ENCODE assay signal across 8 cellular contexts in genomic region chr16:3152022-3152272, GRCh38.
DNase-seq lines count a peak whose midpoint lies in the region; ATAC-seq and TF ChIP-seq lines count a peak whose summit lies in the region.

No MANE protein-coding gene starts in this region.

- TF ChIP-seq POLR2A in erythroblast (IDR thresholded peaks at IDR 0.05; ENCODE audit: low read length) = no peak

- no peak overlapping the region for H3K27ac ChIP-seq in brain microvascular endothelial cell

- ATAC-seq in HG02981 (IDR thresholded peaks at IDR 0.05; ENCODE audit: unreplicated experiment) = no peak

- no peaks in the 10 kb centered on the region for H3K9me3 ChIP-seq in mucosa of stomach (ENCODE audit: control insufficient read depth, low read length)

- peak overlapping the region; percentile 66 for H3K4me3 ChIP-seq in AG10803 (ENCODE audit: low read length)
- H3K4me3 ChIP-seq in LNCaP clone FGC (ENCODE audit: low read depth, low read length) = peak overlapping the region; percentile 76
- peak overlapping the region; percentile 59 for H3K4me3 ChIP-seq in brain microvascular endothelial cell (ENCODE audit: low read depth, low read length)
- no peak overlapping the region for H3K4me3 ChIP-seq in mucosa of stomach (ENCODE audit: low read length)

- peak overlapping the region; percentile 11 for H3K9ac ChIP-seq in mucosa of stomach (ENCODE audit: low read length)

- DNase-seq in AG10803 (ENCODE audit: low read depth) = no peak
- DNase-seq in LNCaP clone FGC (ENCODE audit: low read depth) = no peak
- DNase-seq in brain microvascular endothelial cell = no peak
- no peak for DNase-seq in NCI-H1417 (lab: John Stamatoyannopoulos, UW)
- no peak for DNase-seq in erythroblast (lab: John Stamatoyannopoulos, UW)
- no peak for DNase-seq in midbrain (lab: John Stamatoyannopoulos, UW)

- TF ChIP-seq CTCF in AG10803 (conservative IDR thresholded peaks at IDR 0.05; ENCODE audit: low read length) = no peak
- TF ChIP-seq CTCF in LNCaP clone FGC (IDR thresholded peaks at IDR 0.05; ENCODE audit: control insufficient read depth, extremely low read depth, insufficient read depth) = no peak
- no peak for TF ChIP-seq CTCF in brain microvascular endothelial cell (IDR thresholded peaks at IDR 0.05; ENCODE audit: low read depth, low read length, missing control alignments)

- H3K36me3 ChIP-seq in brain microvascular endothelial cell (replicated peaks) (no peaks in the 10 kb centered on the region), mucosa of stomach (ENCODE audit: control insufficient read depth, insufficient read depth, low read length) (no peaks in the 10 kb centered on the region)

- peaks cover 9% of the 10 kb centered on the region for H3K4me1 ChIP-seq in mucosa of stomach (ENCODE audit: control insufficient read depth, insufficient read depth, low read length)

- in situ Hi-C loops in brain microvascular endothelial cell (cut with HindIII; ENCODE audit: low pct_ligation_motif_present, low sequenced_read_pairs) = no loop called here

- H3K27me3 ChIP-seq in brain microvascular endothelial cell (replicated peaks) (no peaks in the 10 kb centered on the region), mucosa of stomach (ENCODE audit: control insufficient read depth, insufficient read depth, low read length) (no peaks in the 10 kb centered on the region)
